ENCODE assay signal across 19 cellular contexts in the genomic region with DNA sequence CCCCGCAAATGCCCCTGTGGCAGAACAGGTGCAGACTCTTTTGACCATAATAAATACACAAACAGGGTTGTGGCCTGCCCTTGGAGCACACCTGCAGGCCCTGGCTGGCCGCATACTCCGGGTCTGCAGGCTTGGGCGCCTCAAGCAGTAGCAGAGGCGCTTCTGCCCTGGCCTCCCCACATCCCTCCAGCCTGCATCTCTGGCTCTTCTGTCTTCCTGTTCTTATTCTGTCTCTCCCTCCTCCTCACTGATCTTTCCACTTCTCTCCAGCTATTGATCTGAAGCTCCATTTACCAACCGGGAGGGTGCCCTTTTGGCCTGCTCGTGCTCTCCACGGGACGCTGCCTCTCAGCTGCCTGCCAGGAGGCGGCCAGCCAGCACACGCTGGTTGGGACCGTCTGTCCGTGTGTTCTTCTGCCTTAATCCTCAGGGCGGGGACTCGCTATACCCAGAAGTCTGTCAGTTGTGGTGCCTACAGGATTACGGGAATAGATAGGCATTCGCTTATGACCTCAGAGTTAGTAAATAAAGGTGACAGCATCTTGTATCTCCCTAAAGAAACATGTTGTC. TPM values are rescaled to one million over a fixed set of nuclear protein-coding genes. Genes with fewer than 3 reads are reported as not detected.
DNase-seq lines count a peak whose midpoint lies in the region; ATAC-seq, FAIRE-seq and TF ChIP-seq lines count a peak whose summit lies in the region.
"Had no signal": no experiment of that assay in that cellular context is flagged by ENCODE, and none has a peak within 500 bp of the region (broad histone marks: within the 10 kb centered on the region; RNA-seq: fewer than 3 reads in every experiment).

No MANE protein-coding gene starts in this region.

- H3K27me3 ChIP-seq in bronchial epithelial cell (ENCODE audit: control insufficient read depth, insufficient read depth, low read length): peaks cover 4% of the 10 kb centered on the region

- TF ChIP-seq CTCF in bronchial epithelial cell (IDR thresholded peaks at IDR 0.05; ENCODE audit: insufficient read depth, low read length, severe bottlenecking): no peak

- intact Hi-C loops in Right ventricle myocardium superior (cut with DNase I) (loop anchor here (5.0 kb wide), 1 partner anchor 78 kb away; no protein-coding TSS in a partner anchor), cardiac septum (cut with DNase I) (no loop called here)

- H3K36me3 ChIP-seq in bronchial epithelial cell (ENCODE audit: control insufficient read depth, insufficient read depth, low read length): no peaks in the 10 kb centered on the region
- H3K36me3 ChIP-seq: esophagus muscularis mucosa, sigmoid colon had no signal

- FAIRE-seq in bronchial epithelial cell (lab: Jason Lieb, UNC) (no peak), urothelium cell line (lab: Jason Lieb, UNC) (peak; percentile 52)
- FAIRE-seq: TTC549 had no signal

- ATAC-seq in Right ventricle myocardium superior (ENCODE audit: poor library complexity) (peak; percentile 78), left lobe of liver (peak; percentile 54), GM18519 (IDR thresholded peaks at IDR 0.05; ENCODE audit: low FRiP score, unreplicated experiment) (no peak)
- ATAC-seq: stimulated activated naive CD8-positive, alpha-beta T cell treated with anti-CD3 and anti-CD28 coated beads, Interleukin-15, amount 100 ng/mL, for 72 hours had no signal

- no peak overlapping the region for H3K4me3 ChIP-seq in bronchial epithelial cell (ENCODE audit: low read depth, low read length)
- H3K4me3 ChIP-seq: esophagus muscularis mucosa, lung, sigmoid colon had no signal

- no peak for DNase-seq in Right ventricle myocardium superior
- no peak for DNase-seq in cardiac septum (ENCODE audit: low spot score)
- peak; percentile 84 for DNase-seq in bronchial epithelial cell (ENCODE audit: low read depth)
- peak; percentile 92 for DNase-seq in left lobe of liver (ENCODE audit: low spot score)
- no peak for DNase-seq in urothelium cell line (ENCODE audit: low spot score)
- DNase-seq in NCI-H2196 (lab: John Stamatoyannopoulos, UW; ENCODE audit: unreplicated experiment): no peak
- no peak for DNase-seq in GOT3 (lab: John Stamatoyannopoulos, UW)
- DNase-seq: activated CD4-positive, alpha-beta T cell treated with anti-CD3 and anti-CD28 coated beads, Interleukin-2, amount 50 U/mL, for 4 hours; Calu3; HFFc6; hippocampal formation; NCI-H2081 treated with DMSO at 0.1 percent for 48 hours; sigmoid colon; SK-N-SH; stimulated activated naive CD8-positive, alpha-beta T cell treated with anti-CD3 and anti-CD28 coated beads, Interleukin-15, amount 100 ng/mL, for 72 hours had no signal

RNA-seq across cellular contexts. Expression of a gene that starts 5.2 kb away (rescaled TPM):
- total RNA-seq in Right ventricle myocardium superior (1.7 TPM), cardiac septum (0.67 TPM), bronchial epithelial cell (not detected in 2 replicates), left lobe of liver (184 TPM)

RNA-seq across cellular contexts. Expression of a gene that starts 54.6 kb away (rescaled TPM):
- total RNA-seq in Right ventricle myocardium superior: 291 TPM
- 97.4 TPM for total RNA-seq in cardiac septum
- 71.6 and 134 TPM in 2 replicates for total RNA-seq in bronchial epithelial cell
- total RNA-seq in left lobe of liver: 192 TPM

RNA-seq across cellular contexts. Expression of a gene that starts 55.5 kb away (rescaled TPM):
- total RNA-seq in Right ventricle myocardium superior: 63.1 TPM
- total RNA-seq in cardiac septum: 62.9 TPM
- 147 and 182 TPM in 2 replicates for total RNA-seq in bronchial epithelial cell
- total RNA-seq in left lobe of liver: 37.7 TPM

Comparison
In these comparisons a context has a peak if more than half of its experiments do, and no peak if none do; other contexts are left out.
1. DNase-seq: peak in bronchial epithelial cell (single experiment) and left lobe of liver (single experiment); none in Right ventricle myocardium superior (single experiment), cardiac septum (single experiment), urothelium cell line (single experiment), NCI-H2196 (single experiment) and GOT3 (single experiment).
2. RNA of a gene that starts 5.2 kb away (total RNA-seq): 184 TPM in left lobe of liver (single experiment); 1.7 TPM in Right ventricle myocardium superior (single experiment), 0.67 TPM in cardiac septum (single experiment) and not detected in bronchial epithelial cell; every median in the first group is over 10 times any median in the second.